In the genomic region with DNA sequence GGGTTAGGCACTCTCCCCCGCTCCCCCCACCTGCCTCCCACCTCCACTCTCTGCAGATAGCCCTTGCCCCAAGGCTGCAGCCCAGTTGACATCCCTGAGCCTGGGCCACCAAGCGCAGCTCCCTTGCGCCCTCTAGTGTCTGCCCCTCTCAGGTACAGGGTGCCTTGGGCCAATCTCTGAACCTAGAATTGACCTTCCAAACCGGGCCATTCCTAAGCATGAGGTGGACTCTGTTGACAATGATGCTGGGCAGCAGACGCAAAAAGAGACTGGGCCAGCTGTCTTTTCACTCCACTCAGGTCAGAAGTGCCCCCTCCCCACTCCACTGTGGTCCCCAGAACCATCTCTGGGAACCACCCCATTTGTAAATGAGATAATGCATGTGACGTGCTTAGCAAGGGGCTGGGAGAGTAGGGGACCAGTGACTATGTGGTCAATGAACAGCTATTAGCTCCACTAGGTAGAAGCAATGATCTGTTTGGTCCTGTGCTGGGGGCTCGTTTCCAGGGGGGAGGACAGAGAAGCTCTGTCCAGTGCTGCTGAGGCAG, we compare ENCODE assay signal across 1 cellular context.
A peak's percentile ranks its signal among the peaks of the same experiment; 100 is the strongest.
TF ChIP-seq lines count a peak whose summit lies in the region.

No MANE protein-coding gene starts in this region.

TF ChIP-seq in HepG2, 621 proteins besides CTCF, POLR2A, EP300 and RAD21 (continued from another document and continues in another):
- TF ChIP-seq, protein P1, sequence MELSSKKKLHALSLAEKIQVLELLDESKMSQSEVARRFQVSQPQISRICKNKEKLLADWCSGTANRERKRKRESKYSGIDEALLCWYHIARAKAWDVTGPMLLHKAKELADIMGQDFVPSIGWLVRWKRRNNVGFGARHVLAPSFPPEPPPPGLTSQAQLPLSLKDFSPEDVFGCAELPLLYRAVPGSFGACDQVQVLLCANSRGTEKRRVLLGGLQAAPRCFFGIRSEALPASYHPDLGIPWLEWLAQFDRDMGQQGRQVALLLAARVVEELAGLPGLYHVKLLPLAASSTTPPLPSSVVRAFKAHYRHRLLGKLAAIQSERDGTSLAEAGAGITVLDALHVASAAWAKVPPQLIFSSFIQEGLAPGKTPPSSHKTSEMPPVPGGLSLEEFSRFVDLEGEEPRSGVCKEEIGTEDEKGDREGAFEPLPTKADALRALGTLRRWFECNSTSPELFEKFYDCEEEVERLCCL (CRISPR knock-in tag; IDR thresholded peaks at IDR 0.05; ENCODE audit: borderline replicate concordance): 0 out of 2 replicates have a peak, but pooled peaks have one; percentile 39
- no peak for TF ChIP-seq ZBTB44 (CRISPR knock-in tag; IDR thresholded peaks at IDR 0.05)
- no peak for TF ChIP-seq PRPF4 (IDR thresholded peaks at IDR 0.05; ENCODE audit: low read depth, low read length, poor library complexity, severe bottlenecking)
- TF ChIP-seq, protein P2, sequence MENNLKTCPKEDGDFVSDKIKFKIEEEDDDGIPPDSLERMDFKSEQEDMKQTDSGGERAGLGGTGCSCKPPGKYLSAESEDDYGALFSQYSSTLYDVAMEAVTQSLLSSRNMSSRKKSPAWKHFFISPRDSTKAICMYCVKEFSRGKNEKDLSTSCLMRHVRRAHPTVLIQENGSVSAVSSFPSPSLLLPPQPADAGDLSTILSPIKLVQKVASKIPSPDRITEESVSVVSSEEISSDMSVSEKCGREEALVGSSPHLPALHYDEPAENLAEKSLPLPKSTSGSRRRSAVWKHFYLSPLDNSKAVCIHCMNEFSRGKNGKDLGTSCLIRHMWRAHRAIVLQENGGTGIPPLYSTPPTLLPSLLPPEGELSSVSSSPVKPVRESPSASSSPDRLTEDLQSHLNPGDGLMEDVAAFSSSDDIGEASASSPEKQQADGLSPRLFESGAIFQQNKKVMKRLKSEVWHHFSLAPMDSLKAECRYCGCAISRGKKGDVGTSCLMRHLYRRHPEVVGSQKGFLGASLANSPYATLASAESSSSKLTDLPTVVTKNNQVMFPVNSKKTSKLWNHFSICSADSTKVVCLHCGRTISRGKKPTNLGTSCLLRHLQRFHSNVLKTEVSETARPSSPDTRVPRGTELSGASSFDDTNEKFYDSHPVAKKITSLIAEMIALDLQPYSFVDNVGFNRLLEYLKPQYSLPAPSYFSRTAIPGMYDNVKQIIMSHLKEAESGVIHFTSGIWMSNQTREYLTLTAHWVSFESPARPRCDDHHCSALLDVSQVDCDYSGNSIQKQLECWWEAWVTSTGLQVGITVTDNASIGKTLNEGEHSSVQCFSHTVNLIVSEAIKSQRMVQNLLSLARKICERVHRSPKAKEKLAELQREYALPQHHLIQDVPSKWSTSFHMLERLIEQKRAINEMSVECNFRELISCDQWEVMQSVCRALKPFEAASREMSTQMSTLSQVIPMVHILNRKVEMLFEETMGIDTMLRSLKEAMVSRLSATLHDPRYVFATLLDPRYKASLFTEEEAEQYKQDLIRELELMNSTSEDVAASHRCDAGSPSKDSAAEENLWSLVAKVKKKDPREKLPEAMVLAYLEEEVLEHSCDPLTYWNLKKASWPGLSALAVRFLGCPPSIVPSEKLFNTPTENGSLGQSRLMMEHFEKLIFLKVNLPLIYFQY (CRISPR knock-in tag; IDR thresholded peaks at IDR 0.05; ENCODE audit: borderline replicate concordance): peak; percentile 67; the same call in 1 of the 2 replicates
- TF ChIP-seq, protein P3, sequence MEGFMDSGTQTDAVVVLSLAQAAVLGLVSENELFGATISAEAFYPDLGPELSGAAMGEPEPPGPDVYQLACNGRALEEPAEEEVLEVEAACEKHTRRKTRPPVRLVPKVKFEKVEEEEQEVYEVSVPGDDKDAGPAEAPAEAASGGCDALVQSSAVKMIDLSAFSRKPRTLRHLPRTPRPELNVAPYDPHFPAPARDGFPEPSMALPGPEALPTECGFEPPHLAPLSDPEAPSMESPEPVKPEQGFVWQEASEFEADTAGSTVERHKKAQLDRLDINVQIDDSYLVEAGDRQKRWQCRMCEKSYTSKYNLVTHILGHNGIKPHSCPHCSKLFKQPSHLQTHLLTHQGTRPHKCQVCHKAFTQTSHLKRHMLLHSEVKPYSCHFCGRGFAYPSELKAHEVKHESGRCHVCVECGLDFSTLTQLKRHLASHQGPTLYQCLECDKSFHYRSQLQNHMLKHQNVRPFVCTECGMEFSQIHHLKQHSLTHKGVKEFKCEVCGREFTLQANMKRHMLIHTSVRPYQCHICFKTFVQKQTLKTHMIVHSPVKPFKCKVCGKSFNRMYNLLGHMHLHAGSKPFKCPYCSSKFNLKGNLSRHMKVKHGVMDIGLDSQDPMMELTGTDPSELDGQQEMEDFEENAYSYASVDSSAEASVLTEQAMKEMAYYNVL (CRISPR knock-in tag; IDR thresholded peaks at IDR 0.05; ENCODE audit: borderline replicate concordance): peak; percentile 39; the same call in 1 of the 2 replicates
- TF ChIP-seq PRDM10 (CRISPR knock-in tag; IDR thresholded peaks at IDR 0.05; ENCODE audit: low read depth): 0 out of 2 replicates have a peak, but pooled peaks have one; percentile 39
- peak; percentile 98 for TF ChIP-seq STAG1 (CRISPR knock-in tag; IDR thresholded peaks at IDR 0.05)
- TF ChIP-seq THAP7 (CRISPR knock-in tag; IDR thresholded peaks at IDR 0.05): no peak
- no peak for TF ChIP-seq YEATS4 (CRISPR knock-in tag; IDR thresholded peaks at IDR 0.05; ENCODE audit: borderline replicate concordance)
- TF ChIP-seq, protein P4, sequence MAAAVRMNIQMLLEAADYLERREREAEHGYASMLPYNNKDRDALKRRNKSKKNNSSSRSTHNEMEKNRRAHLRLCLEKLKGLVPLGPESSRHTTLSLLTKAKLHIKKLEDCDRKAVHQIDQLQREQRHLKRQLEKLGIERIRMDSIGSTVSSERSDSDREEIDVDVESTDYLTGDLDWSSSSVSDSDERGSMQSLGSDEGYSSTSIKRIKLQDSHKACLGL (CRISPR knock-in tag; IDR thresholded peaks at IDR 0.05): 0 out of 2 replicates have a peak, but pooled peaks have one; percentile 45
- TF ChIP-seq GATAD1 (CRISPR knock-in tag; IDR thresholded peaks at IDR 0.05): 0 out of 2 replicates have a peak, but pooled peaks have one; percentile 40
- TF ChIP-seq TARDBP (CRISPR knock-in tag; IDR thresholded peaks at IDR 0.05): 0 out of 2 replicates have a peak, but pooled peaks have one; percentile 48
- TF ChIP-seq, protein P5, sequence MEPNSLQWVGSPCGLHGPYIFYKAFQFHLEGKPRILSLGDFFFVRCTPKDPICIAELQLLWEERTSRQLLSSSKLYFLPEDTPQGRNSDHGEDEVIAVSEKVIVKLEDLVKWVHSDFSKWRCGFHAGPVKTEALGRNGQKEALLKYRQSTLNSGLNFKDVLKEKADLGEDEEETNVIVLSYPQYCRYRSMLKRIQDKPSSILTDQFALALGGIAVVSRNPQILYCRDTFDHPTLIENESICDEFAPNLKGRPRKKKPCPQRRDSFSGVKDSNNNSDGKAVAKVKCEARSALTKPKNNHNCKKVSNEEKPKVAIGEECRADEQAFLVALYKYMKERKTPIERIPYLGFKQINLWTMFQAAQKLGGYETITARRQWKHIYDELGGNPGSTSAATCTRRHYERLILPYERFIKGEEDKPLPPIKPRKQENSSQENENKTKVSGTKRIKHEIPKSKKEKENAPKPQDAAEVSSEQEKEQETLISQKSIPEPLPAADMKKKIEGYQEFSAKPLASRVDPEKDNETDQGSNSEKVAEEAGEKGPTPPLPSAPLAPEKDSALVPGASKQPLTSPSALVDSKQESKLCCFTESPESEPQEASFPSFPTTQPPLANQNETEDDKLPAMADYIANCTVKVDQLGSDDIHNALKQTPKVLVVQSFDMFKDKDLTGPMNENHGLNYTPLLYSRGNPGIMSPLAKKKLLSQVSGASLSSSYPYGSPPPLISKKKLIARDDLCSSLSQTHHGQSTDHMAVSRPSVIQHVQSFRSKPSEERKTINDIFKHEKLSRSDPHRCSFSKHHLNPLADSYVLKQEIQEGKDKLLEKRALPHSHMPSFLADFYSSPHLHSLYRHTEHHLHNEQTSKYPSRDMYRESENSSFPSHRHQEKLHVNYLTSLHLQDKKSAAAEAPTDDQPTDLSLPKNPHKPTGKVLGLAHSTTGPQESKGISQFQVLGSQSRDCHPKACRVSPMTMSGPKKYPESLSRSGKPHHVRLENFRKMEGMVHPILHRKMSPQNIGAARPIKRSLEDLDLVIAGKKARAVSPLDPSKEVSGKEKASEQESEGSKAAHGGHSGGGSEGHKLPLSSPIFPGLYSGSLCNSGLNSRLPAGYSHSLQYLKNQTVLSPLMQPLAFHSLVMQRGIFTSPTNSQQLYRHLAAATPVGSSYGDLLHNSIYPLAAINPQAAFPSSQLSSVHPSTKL (CRISPR knock-in tag; IDR thresholded peaks at IDR 0.05): peak; percentile 25; the same call in 1 of the 2 replicates
- TF ChIP-seq MIER2 (CRISPR knock-in tag; IDR thresholded peaks at IDR 0.05): peak; percentile 68; the same call in 1 of the 2 replicates
- no peak for TF ChIP-seq DZIP1 (CRISPR knock-in tag; IDR thresholded peaks at IDR 0.05)
- TF ChIP-seq ZNF607 (CRISPR knock-in tag; IDR thresholded peaks at IDR 0.05; ENCODE audit: borderline replicate concordance): no peak
- TF ChIP-seq XRCC5 (optimal IDR thresholded peaks at IDR 0.05; ENCODE audit: low read length): peak; percentile 88
